In genomic region chr1:209132736-209133467, GRCh38 we compare ENCODE assay signal across 1 cellular context.
TF ChIP-seq lines count a peak whose summit lies in the region.

No MANE protein-coding gene starts in this region.

TF ChIP-seq in GM23338, 12 proteins besides CTCF, POLR2A, EP300 and RAD21 (continued from another document):
- TF ChIP-seq, protein P1, sequence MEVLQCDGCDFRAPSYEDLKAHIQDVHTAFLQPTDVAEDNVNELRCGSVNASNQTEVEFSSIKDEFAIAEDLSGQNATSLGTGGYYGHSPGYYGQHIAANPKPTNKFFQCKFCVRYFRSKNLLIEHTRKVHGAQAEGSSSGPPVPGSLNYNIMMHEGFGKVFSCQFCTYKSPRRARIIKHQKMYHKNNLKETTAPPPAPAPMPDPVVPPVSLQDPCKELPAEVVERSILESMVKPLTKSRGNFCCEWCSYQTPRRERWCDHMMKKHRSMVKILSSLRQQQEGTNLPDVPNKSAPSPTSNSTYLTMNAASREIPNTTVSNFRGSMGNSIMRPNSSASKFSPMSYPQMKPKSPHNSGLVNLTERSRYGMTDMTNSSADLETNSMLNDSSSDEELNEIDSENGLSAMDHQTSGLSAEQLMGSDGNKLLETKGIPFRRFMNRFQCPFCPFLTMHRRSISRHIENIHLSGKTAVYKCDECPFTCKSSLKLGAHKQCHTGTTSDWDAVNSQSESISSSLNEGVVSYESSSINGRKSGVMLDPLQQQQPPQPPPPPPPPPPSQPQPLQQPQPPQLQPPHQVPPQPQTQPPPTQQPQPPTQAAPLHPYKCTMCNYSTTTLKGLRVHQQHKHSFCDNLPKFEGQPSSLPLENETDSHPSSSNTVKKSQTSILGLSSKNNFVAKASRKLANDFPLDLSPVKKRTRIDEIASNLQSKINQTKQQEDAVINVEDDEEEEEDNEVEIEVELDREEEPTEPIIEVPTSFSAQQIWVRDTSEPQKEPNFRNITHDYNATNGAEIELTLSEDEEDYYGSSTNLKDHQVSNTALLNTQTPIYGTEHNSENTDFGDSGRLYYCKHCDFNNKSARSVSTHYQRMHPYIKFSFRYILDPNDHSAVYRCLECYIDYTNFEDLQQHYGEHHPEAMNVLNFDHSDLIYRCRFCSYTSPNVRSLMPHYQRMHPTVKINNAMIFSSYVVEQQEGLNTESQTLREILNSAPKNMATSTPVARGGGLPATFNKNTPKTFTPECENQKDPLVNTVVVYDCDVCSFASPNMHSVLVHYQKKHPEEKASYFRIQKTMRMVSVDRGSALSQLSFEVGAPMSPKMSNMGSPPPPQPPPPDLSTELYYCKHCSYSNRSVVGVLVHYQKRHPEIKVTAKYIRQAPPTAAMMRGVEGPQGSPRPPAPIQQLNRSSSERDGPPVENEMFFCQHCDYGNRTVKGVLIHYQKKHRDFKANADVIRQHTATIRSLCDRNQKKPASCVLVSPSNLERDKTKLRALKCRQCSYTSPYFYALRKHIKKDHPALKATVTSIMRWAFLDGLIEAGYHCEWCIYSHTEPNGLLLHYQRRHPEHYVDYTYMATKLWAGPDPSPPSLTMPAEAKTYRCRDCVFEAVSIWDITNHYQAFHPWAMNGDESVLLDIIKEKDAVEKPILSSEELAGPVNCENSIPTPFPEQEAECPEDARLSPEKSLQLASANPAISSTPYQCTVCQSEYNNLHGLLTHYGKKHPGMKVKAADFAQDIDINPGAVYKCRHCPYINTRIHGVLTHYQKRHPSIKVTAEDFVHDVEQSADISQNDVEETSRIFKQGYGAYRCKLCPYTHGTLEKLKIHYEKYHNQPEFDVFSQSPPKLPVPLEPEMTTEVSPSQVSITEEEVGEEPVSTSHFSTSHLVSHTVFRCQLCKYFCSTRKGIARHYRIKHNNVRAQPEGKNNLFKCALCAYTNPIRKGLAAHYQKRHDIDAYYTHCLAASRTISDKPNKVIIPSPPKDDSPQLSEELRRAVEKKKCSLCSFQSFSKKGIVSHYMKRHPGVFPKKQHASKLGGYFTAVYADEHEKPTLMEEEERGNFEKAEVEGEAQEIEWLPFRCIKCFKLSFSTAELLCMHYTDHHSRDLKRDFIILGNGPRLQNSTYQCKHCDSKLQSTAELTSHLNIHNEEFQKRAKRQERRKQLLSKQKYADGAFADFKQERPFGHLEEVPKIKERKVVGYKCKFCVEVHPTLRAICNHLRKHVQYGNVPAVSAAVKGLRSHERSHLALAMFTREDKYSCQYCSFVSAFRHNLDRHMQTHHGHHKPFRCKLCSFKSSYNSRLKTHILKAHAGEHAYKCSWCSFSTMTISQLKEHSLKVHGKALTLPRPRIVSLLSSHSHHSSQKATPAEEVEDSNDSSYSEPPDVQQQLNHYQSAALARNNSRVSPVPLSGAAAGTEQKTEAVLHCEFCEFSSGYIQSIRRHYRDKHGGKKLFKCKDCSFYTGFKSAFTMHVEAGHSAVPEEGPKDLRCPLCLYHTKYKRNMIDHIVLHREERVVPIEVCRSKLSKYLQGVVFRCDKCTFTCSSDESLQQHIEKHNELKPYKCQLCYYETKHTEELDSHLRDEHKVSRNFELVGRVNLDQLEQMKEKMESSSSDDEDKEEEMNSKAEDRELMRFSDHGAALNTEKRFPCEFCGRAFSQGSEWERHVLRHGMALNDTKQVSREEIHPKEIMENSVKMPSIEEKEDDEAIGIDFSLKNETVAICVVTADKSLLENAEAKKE (CRISPR knock-in tag; IDR thresholded peaks at IDR 0.05): no peak
- TF ChIP-seq, protein P2, sequence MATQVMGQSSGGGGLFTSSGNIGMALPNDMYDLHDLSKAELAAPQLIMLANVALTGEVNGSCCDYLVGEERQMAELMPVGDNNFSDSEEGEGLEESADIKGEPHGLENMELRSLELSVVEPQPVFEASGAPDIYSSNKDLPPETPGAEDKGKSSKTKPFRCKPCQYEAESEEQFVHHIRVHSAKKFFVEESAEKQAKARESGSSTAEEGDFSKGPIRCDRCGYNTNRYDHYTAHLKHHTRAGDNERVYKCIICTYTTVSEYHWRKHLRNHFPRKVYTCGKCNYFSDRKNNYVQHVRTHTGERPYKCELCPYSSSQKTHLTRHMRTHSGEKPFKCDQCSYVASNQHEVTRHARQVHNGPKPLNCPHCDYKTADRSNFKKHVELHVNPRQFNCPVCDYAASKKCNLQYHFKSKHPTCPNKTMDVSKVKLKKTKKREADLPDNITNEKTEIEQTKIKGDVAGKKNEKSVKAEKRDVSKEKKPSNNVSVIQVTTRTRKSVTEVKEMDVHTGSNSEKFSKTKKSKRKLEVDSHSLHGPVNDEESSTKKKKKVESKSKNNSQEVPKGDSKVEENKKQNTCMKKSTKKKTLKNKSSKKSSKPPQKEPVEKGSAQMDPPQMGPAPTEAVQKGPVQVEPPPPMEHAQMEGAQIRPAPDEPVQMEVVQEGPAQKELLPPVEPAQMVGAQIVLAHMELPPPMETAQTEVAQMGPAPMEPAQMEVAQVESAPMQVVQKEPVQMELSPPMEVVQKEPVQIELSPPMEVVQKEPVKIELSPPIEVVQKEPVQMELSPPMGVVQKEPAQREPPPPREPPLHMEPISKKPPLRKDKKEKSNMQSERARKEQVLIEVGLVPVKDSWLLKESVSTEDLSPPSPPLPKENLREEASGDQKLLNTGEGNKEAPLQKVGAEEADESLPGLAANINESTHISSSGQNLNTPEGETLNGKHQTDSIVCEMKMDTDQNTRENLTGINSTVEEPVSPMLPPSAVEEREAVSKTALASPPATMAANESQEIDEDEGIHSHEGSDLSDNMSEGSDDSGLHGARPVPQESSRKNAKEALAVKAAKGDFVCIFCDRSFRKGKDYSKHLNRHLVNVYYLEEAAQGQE (IDR thresholded peaks at IDR 0.05; ENCODE audit: unreplicated experiment): no peak
- TF ChIP-seq EZH2phosphoT487 (IDR thresholded peaks at IDR 0.05; ENCODE audit: unreplicated experiment) (no peak), STAT1 (IDR thresholded peaks at IDR 0.05; ENCODE audit: unreplicated experiment) (no peak), NANOG (IDR thresholded peaks at IDR 0.05; ENCODE audit: borderline replicate concordance) (no peak), ZNF114 (CRISPR knock-in tag; IDR thresholded peaks at IDR 0.05) (no peak), EZH2 (IDR thresholded peaks at IDR 0.05; ENCODE audit: low read depth, unreplicated experiment) (no peak), CREB1 (CRISPR knock-in tag; IDR thresholded peaks at IDR 0.05; ENCODE audit: low read depth) (no peak), JUNB (IDR thresholded peaks at IDR 0.05; ENCODE audit: unreplicated experiment) (no peak)
